8 cellular contexts compared by ENCODE assay signal in genomic region chr2:54579682-54580349, GRCh38.
A peak's percentile ranks its signal among the peaks of the same experiment; 100 is the strongest.
DNase-seq lines count a peak whose midpoint lies in the region; ATAC-seq and TF ChIP-seq lines count a peak whose summit lies in the region.

No MANE protein-coding gene starts in this region.

- H3K27ac ChIP-seq in hepatocyte (peak overlapping the region; percentile 96), urinary bladder (ENCODE audit: low read depth) (peak overlapping the region; percentile 38)

- peaks cover 40% of the 10 kb centered on the region for H4K20me1 ChIP-seq in hepatocyte (ENCODE audit: insufficient read depth, poor library complexity, severe bottlenecking)

- ATAC-seq in HG03066 (IDR thresholded peaks at IDR 0.05; ENCODE audit: low read depth, unreplicated experiment), result peak; percentile 71

- DNase-seq in stimulated activated CD4-positive, alpha-beta T cell treated with anti-CD3 and anti-CD28 coated beads, Interleukin-1b, Interleukin-23, amount 100 ng/mL, for 48 hours, result peak; percentile 36
- no peak for DNase-seq in stimulated activated CD4-positive, alpha-beta T cell treated with anti-CD3 and anti-CD28 coated beads, Interleukin-2, amount 100 ng/mL, for 48 hours
- DNase-seq in T-helper 2 cell (peak in 3 of 5 experiments; percentile 31 to 82 (median 70)), hepatocyte (ENCODE audit: low spot score) (peak; percentile 66), dedifferentiated amniotic fluid mesenchymal stem cell (ENCODE audit: extremely low spot score) (no peak)
- DNase-seq in activated CD8-positive, alpha-beta memory T cell treated with anti-CD3 and anti-CD28 coated beads for 24 hours, result no peak

- H3K9me2 ChIP-seq in hepatocyte (replicated peaks; ENCODE audit: insufficient read depth), result no peaks in the 10 kb centered on the region

- H2AFZ ChIP-seq in hepatocyte, result no peak overlapping the region

- H3K36me3 ChIP-seq in hepatocyte (replicated peaks; ENCODE audit: insufficient read depth, low read depth), result no peaks in the 10 kb centered on the region
- no peaks in the 10 kb centered on the region for H3K36me3 ChIP-seq in urinary bladder (ENCODE audit: insufficient read depth)

- no peaks in the 10 kb centered on the region for H3K9me3 ChIP-seq in hepatocyte (ENCODE audit: low read depth)

- peak overlapping the region; percentile 57 for H3K4me2 ChIP-seq in hepatocyte

- WGBS in hepatocyte (ENCODE audit: low lambda C conversion rate, missing lambda C conversion rate), result 32% methylated on average over 6 of the region's 6 CpGs
- WGBS in urinary bladder, result 50% methylated on average over 6 of the region's 6 CpGs

- TF ChIP-seq CTCF in hepatocyte (IDR thresholded peaks at IDR 0.05; ENCODE audit: poor library complexity), result no peak

- peaks cover 95% of the 10 kb centered on the region for H3K79me2 ChIP-seq in hepatocyte

- H3K27me3 ChIP-seq in hepatocyte, result no peaks in the 10 kb centered on the region

- H3K4me1 ChIP-seq in hepatocyte (ENCODE audit: insufficient read depth), result peaks cover 75% of the 10 kb centered on the region
- H3K4me1 ChIP-seq in urinary bladder (ENCODE audit: insufficient read depth), result peaks cover 3% of the 10 kb centered on the region

- H3K4me3 ChIP-seq in hepatocyte (no peak overlapping the region), urinary bladder (ENCODE audit: low read depth, low read length) (no peak overlapping the region)

Comparison
In these comparisons a context has a peak if more than half of its experiments do, and no peak if none do; other contexts are left out.
1. DNase-seq: peak in stimulated activated CD4-positive, alpha-beta T cell treated with anti-CD3 and anti-CD28 coated beads, Interleukin-1b, Interleukin-23, amount 100 ng/mL, for 48 hours (single experiment), T-helper 2 cell (3 of 5) and hepatocyte (single experiment); none in stimulated activated CD4-positive, alpha-beta T cell treated with anti-CD3 and anti-CD28 coated beads, Interleukin-2, amount 100 ng/mL, for 48 hours (0 of 2), activated CD8-positive, alpha-beta memory T cell treated with anti-CD3 and anti-CD28 coated beads for 24 hours (single experiment) and dedifferentiated amniotic fluid mesenchymal stem cell (single experiment).